16 cellular contexts compared by ENCODE assay signal in the genomic region with DNA sequence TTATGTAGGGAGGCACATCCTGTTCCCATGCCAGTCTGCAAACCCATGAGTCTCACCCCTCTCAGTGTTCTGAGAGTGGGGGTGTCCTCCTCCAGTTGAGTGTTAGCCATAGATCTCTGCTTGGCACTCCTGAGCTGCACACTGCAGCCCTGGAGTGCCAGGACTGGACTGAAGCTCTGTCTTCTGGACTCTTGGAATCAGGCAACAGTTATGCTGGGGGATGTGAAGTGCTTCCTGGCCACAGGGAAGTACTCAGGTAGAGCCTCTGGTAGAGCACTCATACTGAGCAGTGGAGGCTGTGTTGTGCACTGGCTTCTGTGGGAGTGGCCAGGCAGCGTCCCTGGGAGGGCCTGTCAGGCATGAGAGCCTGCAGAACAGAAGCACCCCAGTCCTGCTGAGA. TPM values are rescaled to one million over a fixed set of nuclear protein-coding genes. Genes with fewer than 3 reads are reported as not detected.
"Had no signal": no experiment of that assay in that cellular context is flagged by ENCODE, and none has a peak within 500 bp of the region (broad histone marks: within the 10 kb centered on the region; RNA-seq: fewer than 3 reads in every experiment).

No MANE protein-coding gene starts in this region.

- H3K4me1 ChIP-seq: parathyroid adenoma had no signal

- H3K27ac Mint-ChIP-seq: T-cell had no signal

- H3K9ac ChIP-seq: parathyroid adenoma had no signal

- DNase-seq: activated CD4-positive, alpha-beta T cell treated with anti-CD3 and anti-CD28 coated beads, Interleukin-2, amount 50 U/mL, for 1 hour; activated CD8-positive, alpha-beta memory T cell treated with anti-CD3 and anti-CD28 coated beads for 24 hours; activated naive CD4-positive, alpha-beta T cell; glutamatergic neuron; kidney glomerular epithelial cell; mesendoderm; stimulated activated CD4-positive, alpha-beta T cell treated with anti-CD3 and anti-CD28 coated beads, Interleukin-15, amount 100 ng/mL, for 24 hours; stimulated activated CD4-positive, alpha-beta T cell treated with anti-CD3 and anti-CD28 coated beads, Interleukin-4, amount 100 ng/mL, for 1 hour; stimulated activated naive CD4-positive, alpha-beta T cell; T-cell; T-helper 9 cell had no signal

- H3K27me3 ChIP-seq: tibial nerve had no signal

- H3K36me3 Mint-ChIP-seq: T-cell had no signal

- H3K36me3 ChIP-seq: tibial nerve had no signal

- H3K27ac ChIP-seq: parathyroid adenoma had no signal

- H3K4me3 Mint-ChIP-seq: T-cell had no signal

- ATAC-seq: activated CD4-positive, CD25-positive, alpha-beta regulatory T cell treated with anti-CD3 and anti-CD28 coated beads, Interleukin-2, amount 50 U/mL, for 24 hours; T-cell had no signal

- H3K4me3 ChIP-seq: tibial nerve had no signal

- H3K4me1 Mint-ChIP-seq: T-cell had no signal

RNA-seq across cellular contexts. Expression of a gene that starts 43.0 kb away (rescaled TPM):
- total RNA-seq: liver, skeletal muscle tissue, T-cell, tibial nerve had no signal
